Comparison of ENCODE assay signal across 1 cellular context in genomic region chr17:61551255-61551742, GRCh38.
TF ChIP-seq lines count a peak whose summit lies in the region.

No MANE protein-coding gene starts in this region.

TF ChIP-seq in K562, 482 proteins besides CTCF, POLR2A, EP300 and RAD21 (continued from another document):
- TF ChIP-seq BCLAF1 (IDR thresholded peaks at IDR 0.05; ENCODE audit: borderline replicate concordance in 1 of 2, control insufficient read depth in 1 of 2, low read depth in 2 of 2, low read length in 1 of 2), result peak in 1 of 2 experiments; percentile 86; a peak in 2 of 4 replicates
TF ChIP-seq in K562: peak in this region for 6.
